32 cellular contexts compared by ENCODE assay signal in the genomic region with DNA sequence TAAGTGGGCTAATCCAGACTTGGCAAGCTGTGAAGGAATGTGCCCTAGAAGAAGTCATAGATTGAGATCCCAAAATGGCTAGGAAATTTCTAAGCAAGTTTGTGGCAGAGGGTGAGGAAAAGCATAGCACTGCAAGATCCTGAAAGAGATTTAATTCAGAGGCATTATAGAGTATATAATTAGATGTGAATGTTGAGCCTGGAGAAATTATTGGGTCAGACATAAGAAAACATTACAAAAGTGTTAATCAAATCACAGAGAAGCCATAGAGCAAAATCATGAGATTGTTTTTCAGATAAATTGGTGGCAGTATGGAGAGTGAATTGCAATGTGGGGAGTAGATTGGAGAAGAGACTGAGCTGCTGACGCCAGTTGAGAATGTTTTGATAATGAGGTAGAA.
"Had no signal": no experiment of that assay in that cellular context is flagged by ENCODE, and none has a peak within 500 bp of the region (broad histone marks: within the 10 kb centered on the region; RNA-seq: fewer than 3 reads in every experiment).

No MANE protein-coding gene starts in this region.

- ATAC-seq: activated CD4-positive, CD25-positive, alpha-beta regulatory T cell treated with anti-CD3 and anti-CD28 coated beads, Interleukin-2, amount 50 U/mL, for 24 hours; activated CD8-positive, alpha-beta T cell treated with anti-CD3 and anti-CD28 coated beads for 36 hours; activated T-cell treated with anti-CD3 and anti-CD28 coated beads, Interleukin-2, amount 50 U/mL, for 4 hours; activated T-helper 17 cell treated with anti-CD3 and anti-CD28 coated beads, Interleukin-2, amount 50 U/mL, for 72 hours; body of pancreas; effector memory CD8-positive, alpha-beta T cell; foreskin keratinocyte; gastrocnemius medialis; heart left ventricle; T-helper 17 cell had no signal

- H3K36me3 ChIP-seq: adrenal gland, esophagus muscularis mucosa, gastrocnemius medialis had no signal

- FAIRE-seq: colon had no signal

- DNase-seq: activated B cell treated with CpG ODN at 0.5 μM for 24 hours; activated CD4-positive, alpha-beta T cell treated with anti-CD3 and anti-CD28 coated beads for 48 hours; activated CD4-positive, alpha-beta T cell treated with anti-CD3 and anti-CD28 coated beads, Interleukin-2, amount 50 U/mL, for 1 hour; activated CD4-positive, alpha-beta T cell treated with anti-CD3 and anti-CD28 coated beads, Interleukin-2, amount 50 U/mL, for 48 hours; activated CD8-positive, alpha-beta memory T cell treated with anti-CD3 and anti-CD28 coated beads for 24 hours; activated CD8-positive, alpha-beta T cell treated with anti-CD3 and anti-CD28 coated beads for 36 hours; activated effector memory CD4-positive, alpha-beta T cell treated with Interleukin-2 at 50 U/mL for 16 hours; activated gamma-delta T cell treated with Interleukin-2 at 50 U/mL for 16 hours; activated naive CD4-positive, alpha-beta T cell treated with anti-CD3 and anti-CD28 coated beads, Interleukin-2, amount 50 U/mL, for 16 hours; activated naive CD4-positive, alpha-beta T cell treated with Interleukin-2 at 50 U/mL for 16 hours; activated T-cell treated with anti-CD3 and anti-CD28 coated beads, Interleukin-2, amount 50 U/mL, for 4 hours; adrenal gland; amygdala; aorta; body of pancreas; caudate nucleus; cortex of kidney; dermis blood vessel endothelial cell; effector CD4-positive, alpha-beta T cell; effector memory CD8-positive, alpha-beta T cell; erythroblast; foreskin keratinocyte; gastrocnemius medialis; glutamatergic neuron; heart left ventricle; T-helper 17 cell; T1000; WERI-Rb-1 had no signal

- H3K4me1 ChIP-seq: adrenal gland, foreskin keratinocyte had no signal

- H3K27me3 ChIP-seq: adrenal gland, body of pancreas, esophagus muscularis mucosa, foreskin keratinocyte, gastrocnemius medialis, heart left ventricle had no signal

- H3K4me3 ChIP-seq: adrenal gland, body of pancreas, esophagus muscularis mucosa, gastrocnemius medialis, heart left ventricle had no signal

- H3K9me3 ChIP-seq: adrenal gland, body of pancreas, esophagus muscularis mucosa, gastrocnemius medialis, heart left ventricle had no signal
